ENCODE assay signal across 25 cellular contexts in the genomic region with DNA sequence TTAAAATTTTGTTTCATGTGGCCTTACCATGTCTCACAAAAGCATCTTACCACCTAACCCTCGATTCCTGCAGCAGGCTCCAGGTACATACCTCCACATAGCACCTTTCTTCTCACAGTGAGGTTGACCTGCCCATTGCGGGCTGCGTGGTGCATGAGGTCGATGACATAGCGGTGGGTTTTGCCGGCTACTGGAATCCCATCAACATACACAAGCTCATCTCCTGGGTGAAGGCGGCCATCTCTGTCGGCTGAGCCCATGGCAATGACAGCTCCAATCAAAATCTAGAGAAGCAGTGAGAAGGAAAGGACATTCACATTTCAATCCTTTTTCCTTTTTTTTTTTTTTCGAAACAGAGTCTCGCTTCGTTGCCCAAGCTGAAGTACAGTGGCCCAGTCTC.
"Had no signal": no experiment of that assay in that cellular context is flagged by ENCODE, and none has a peak within 500 bp of the region (broad histone marks: within the 10 kb centered on the region; RNA-seq: fewer than 3 reads in every experiment).

No MANE protein-coding gene starts in this region.

- H3K36me3 ChIP-seq: esophagus muscularis mucosa, gastroesophageal sphincter, heart left ventricle, left lung, lower lobe of right lung had no signal

- H3K4me2 ChIP-seq: hepatocyte had no signal

- FAIRE-seq: colon, endothelial cell of umbilical vein, frontal cortex, kidney had no signal

- ATAC-seq: foreskin keratinocyte, gastroesophageal sphincter, heart left ventricle, left cardiac atrium, left lung, left ventricle myocardium superior, lower lobe of right lung, mucosa of descending colon had no signal

- H3K9me3 Mint-ChIP-seq: mesothelial cell of epicardium, naive B cell had no signal

- H2AFZ ChIP-seq: hepatocyte had no signal

- H3K79me2 ChIP-seq: hepatocyte had no signal

- H3K4me1 ChIP-seq: foreskin keratinocyte, left lung, lower lobe of right lung had no signal

- H3K4me3 Mint-ChIP-seq: immature natural killer cell, mesothelial cell of epicardium, naive B cell had no signal

- H3K36me3 Mint-ChIP-seq: immature natural killer cell, mesothelial cell of epicardium, naive B cell had no signal

- H3K27ac ChIP-seq: coronary artery, esophagus muscularis mucosa, foreskin keratinocyte, gastroesophageal sphincter, heart left ventricle, hepatocyte, left lung, lower lobe of right lung had no signal

- H3K27ac Mint-ChIP-seq: immature natural killer cell, mesothelial cell of epicardium, naive B cell had no signal

- H3K27me3 ChIP-seq: dorsolateral prefrontal cortex, esophagus muscularis mucosa, foreskin keratinocyte, gastroesophageal sphincter, heart left ventricle, hepatocyte, left lung had no signal

- H3K9me3 ChIP-seq: esophagus muscularis mucosa, gastroesophageal sphincter, heart left ventricle, left lung, lower lobe of right lung, mucosa of descending colon had no signal

- H3K4me1 Mint-ChIP-seq: immature natural killer cell, naive B cell had no signal

- DNase-seq: dermis blood vessel endothelial cell; dorsolateral prefrontal cortex; effector CD4-positive, alpha-beta T cell; effector memory CD4-positive, alpha-beta T cell; foreskin keratinocyte; heart left ventricle; hypothalamus; immature natural killer cell; islet precursor cell; kidney; left cardiac atrium; left lung; left ventricle myocardium superior; lower lobe of right lung; mesenchymal stem cell; mucosa of descending colon; naive B cell had no signal

- H3K4me3 ChIP-seq: coronary artery, dorsolateral prefrontal cortex, esophagus muscularis mucosa, gastroesophageal sphincter, heart left ventricle, hepatocyte, left lung, lower lobe of right lung, mucosa of descending colon had no signal
